Comparison of ENCODE assay signal across 9 cellular contexts in the genomic region with DNA sequence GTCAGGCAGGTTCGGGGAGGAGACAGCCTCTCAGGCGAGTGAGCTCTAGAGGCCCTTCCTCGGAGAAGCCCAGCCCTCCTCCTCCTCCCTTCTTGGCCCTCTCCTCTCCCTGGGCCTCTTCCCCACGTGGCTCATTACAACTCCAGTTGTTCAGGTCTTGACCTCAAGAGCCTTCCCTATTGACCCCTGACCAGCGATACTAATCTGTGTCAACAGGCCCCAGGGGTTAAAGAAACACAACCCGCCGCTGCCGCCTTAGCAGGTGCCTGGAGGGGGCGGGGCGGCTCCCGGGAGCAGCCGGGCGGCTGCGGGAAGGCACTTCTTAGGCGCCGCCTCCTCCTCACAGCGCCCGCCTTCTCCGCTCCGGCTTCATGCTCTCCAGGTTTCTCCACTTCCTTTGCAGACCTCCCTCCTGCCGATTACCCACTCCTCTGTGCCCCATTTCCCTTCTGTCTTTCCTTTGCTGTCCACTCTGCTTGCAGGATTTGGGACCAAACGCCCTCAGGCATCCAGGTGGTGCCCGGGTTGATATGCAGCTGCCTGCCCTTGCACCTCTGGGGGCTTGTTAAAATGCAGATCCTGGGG. TPM values are rescaled to one million over a fixed set of nuclear protein-coding genes. Genes with fewer than 3 reads are reported as not detected.
DNase-seq lines count a peak whose midpoint lies in the region; ATAC-seq, FAIRE-seq and TF ChIP-seq lines count a peak whose summit lies in the region.
"Had no signal": no experiment of that assay in that cellular context is flagged by ENCODE, and none has a peak within 500 bp of the region (broad histone marks: within the 10 kb centered on the region; RNA-seq: fewer than 3 reads in every experiment).

No MANE protein-coding gene starts in this region.

- no peak overlapping the region for H2BK120ac ChIP-seq in H1 (replicated peaks; ENCODE audit: low read depth, low read length)

- no peak overlapping the region for H3K9ac ChIP-seq in H1 (replicated peaks in 1 of 4; ENCODE audit: extremely low read depth in 1 of 4, low read depth in 3 of 4, low read length in 3 of 4)

- no peaks in the 10 kb centered on the region for H3K36me3 ChIP-seq in PC-9 (ENCODE audit: low read depth)
- no peaks in the 10 kb centered on the region for H3K36me3 ChIP-seq in H1 (ENCODE audit: control insufficient read depth in 2 of 4, insufficient read depth in 4 of 4, low read length in 3 of 4)

- no peaks in the 10 kb centered on the region for H3K9me3 Mint-ChIP-seq in naive thymus-derived CD8-positive, alpha-beta T cell
- H3K9me3 Mint-ChIP-seq: stimulated activated naive CD8-positive, alpha-beta T cell treated with anti-CD3 and anti-CD28 coated beads, Interleukin-15, Interleukin-2, amounts not matched to agents 100 ng/mL and 50 ng/mL, for 24 hours had no signal

- DNase-seq in A172 (ENCODE audit: low spot score) (peak; percentile 74), HFF-Myc (ENCODE audit: extremely low read depth, low read depth) (no peak), PC-9 (peak; percentile 85 to 93), H1 (ENCODE audit: low read depth in 1 of 2, low spot score in 2 of 2) (peak in 1 of 2 experiments; percentile 85), T-helper 9 cell (no peak)
- DNase-seq in naive thymus-derived CD8-positive, alpha-beta T cell = peak in 1 of 10 donors; percentile 6

- peaks cover 0 to 26% (median 5%) of the 10 kb centered on the region in 5 donors for H3K27me3 Mint-ChIP-seq in naive thymus-derived CD8-positive, alpha-beta T cell
- H3K27me3 Mint-ChIP-seq: stimulated activated naive CD8-positive, alpha-beta T cell treated with anti-CD3 and anti-CD28 coated beads, Interleukin-15, Interleukin-2, amounts not matched to agents 100 ng/mL and 50 ng/mL, for 24 hours had no signal

- peaks cover 12% of the 10 kb centered on the region; the same call in 1 of the 2 replicates for H3F3A ChIP-seq in PC-9 (ENCODE audit: insufficient read depth, low read depth)

- POLR2A ChIA-PET in PC-9 (lab: Charles Lee; ENCODE audit: unreplicated experiment) = interaction anchor here (0.6 kb wide), 2 partner anchors 104 to 686 kb away, joined by 5 to 7 read pairs; no protein-coding TSS in a partner anchor
- POLR2A ChIA-PET in H1 (lab: Charles Lee; ENCODE audit: partially characterized antibody) = interaction anchor here (0.6 to 1.6 kb wide), 3 partner anchors 27 to 101 kb away, joined by 3 to 4 read pairs (median 3); no protein-coding TSS in a partner anchor
- POLR2A ChIA-PET in naive thymus-derived CD8-positive, alpha-beta T cell (lab: Charles Lee) = no interaction called here

- no peak overlapping the region for H3K18ac ChIP-seq in H1 (ENCODE audit: extremely low read depth, low read length)

- H4K20me1 ChIP-seq in PC-9 (ENCODE audit: insufficient read depth) = peaks cover 31% of the 10 kb centered on the region
- peaks cover 19% of the 10 kb centered on the region in 2 experiments for H4K20me1 ChIP-seq in H1 (replicated peaks in 1 of 2; ENCODE audit: control insufficient read depth in 1 of 2, insufficient read depth in 2 of 2, low read length in 2 of 2)

- peaks cover 12 to 14% (median 13%) of the 10 kb centered on the region in 4 donors for H3K4me1 Mint-ChIP-seq in naive thymus-derived CD8-positive, alpha-beta T cell

- no peak overlapping the region for H4K91ac ChIP-seq in H1 (replicated peaks; ENCODE audit: insufficient read length, low read length)

- no peak overlapping the region for H4K8ac ChIP-seq in H1 (ENCODE audit: extremely low read depth, insufficient read depth, low read length)

- TF ChIP-seq POLR2A in H1 (IDR thresholded peaks at IDR 0.05; ENCODE audit: control extremely low read depth in 1 of 2, low read depth in 2 of 2, low read length in 2 of 2) = no peak

- no peak overlapping the region for H3K4ac ChIP-seq in H1 (replicated peaks; ENCODE audit: insufficient read length, low read depth, low read length)

- H3K14ac ChIP-seq in H1 (ENCODE audit: insufficient read length) = no peak overlapping the region

- no peak overlapping the region for H4K5ac ChIP-seq in H1 (ENCODE audit: insufficient read length, low read depth, low read length)

- H3K79me1 ChIP-seq in H1 (ENCODE audit: low read depth, low read length) = no peaks in the 10 kb centered on the region

- peak overlapping the region; percentile 31 to 85 (median 63) for H3K4me3 Mint-ChIP-seq in naive thymus-derived CD8-positive, alpha-beta T cell
- H3K4me3 Mint-ChIP-seq: stimulated activated naive CD8-positive, alpha-beta T cell treated with anti-CD3 and anti-CD28 coated beads, Interleukin-15, Interleukin-2, amounts not matched to agents 100 ng/mL and 50 ng/mL, for 24 hours had no signal

- H3K27ac Mint-ChIP-seq in naive thymus-derived CD8-positive, alpha-beta T cell = peak overlapping the region in 4 of 10 donors; percentile 53 to 83 (median 69)
- H3K27ac Mint-ChIP-seq: stimulated activated naive CD8-positive, alpha-beta T cell treated with anti-CD3 and anti-CD28 coated beads, Interleukin-15, Interleukin-2, amounts not matched to agents 100 ng/mL and 50 ng/mL, for 24 hours had no signal

- peak overlapping the region; percentile 60; the same call in 1 of the 2 replicates for H2AK5ac ChIP-seq in H1 (ENCODE audit: low read depth, low read length)

- H2BK5ac ChIP-seq in H1 (ENCODE audit: low read depth, low read length) = no peak overlapping the region

- no peak for TF ChIP-seq RAD21 in H1 (IDR thresholded peaks at IDR 0.05 in 1 of 2, conservative IDR thresholded peaks at IDR 0.05 in 1 of 2; ENCODE audit: low read depth in 2 of 2, low read length in 2 of 2)

- FAIRE-seq in H1 (lab: Jason Lieb, UNC) = peak; percentile 19

- H2AFZ ChIP-seq in PC-9 (no peak overlapping the region), H1 (ENCODE audit: low read length) (no peak overlapping the region)

- no peak overlapping the region for H3K56ac ChIP-seq in H1 (replicated peaks; ENCODE audit: insufficient read length, low read depth, low read length)

- peak in 1 of 2 experiments; percentile 84; a peak in 1 of 3 replicates for TF ChIP-seq EP300 in H1 (IDR thresholded peaks at IDR 0.05; ENCODE audit: borderline replicate concordance in 1 of 2, low read depth in 2 of 2, low read length in 2 of 2)

- no peak for TF ChIP-seq CTCF in HFF-Myc (IDR thresholded peaks at IDR 0.05; ENCODE audit: low read depth, low read length, missing control alignments)
- no peak for TF ChIP-seq CTCF in PC-9 (conservative IDR thresholded peaks at IDR 0.05)
- TF ChIP-seq CTCF in H1 (IDR thresholded peaks at IDR 0.05; ENCODE audit: control extremely low read depth in 1 of 3, insufficient read depth in 1 of 3, low read depth in 1 of 3, low read length in 3 of 3) = no peak

- H2BK20ac ChIP-seq in H1 (ENCODE audit: low read length) = no peak overlapping the region

- peaks cover 53% of the 10 kb centered on the region for H3K27me3 ChIP-seq in PC-9 (ENCODE audit: insufficient read depth, low read depth)
- peaks cover 79 to 100% (median 95%) of the 10 kb centered on the region in 4 experiments for H3K27me3 ChIP-seq in H1 (replicated peaks in 1 of 4; ENCODE audit: control insufficient read depth in 3 of 4, extremely low read depth in 1 of 4, insufficient read depth in 3 of 4, low read length in 3 of 4)

- no peaks in the 10 kb centered on the region for H3K9me3 ChIP-seq in PC-9 (ENCODE audit: insufficient read depth, low read depth)
- no peaks in the 10 kb centered on the region for H3K9me3 ChIP-seq in H1 (ENCODE audit: insufficient read depth in 2 of 2, low read depth in 1 of 2, low read length in 1 of 2)

- no peak overlapping the region for H2BK12ac ChIP-seq in H1 (ENCODE audit: low read depth, low read length)

- no peaks in the 10 kb centered on the region for H3K36me3 Mint-ChIP-seq in naive thymus-derived CD8-positive, alpha-beta T cell

- H3K27ac ChIP-seq in PC-9 (no peak overlapping the region), H1 (ENCODE audit: low read depth, low read length) (no peak overlapping the region)

- intact Hi-C loops in PC-9 (cut with micrococcal nuclease; ENCODE audit: unreplicated experiment) = loop anchor here (1.0 to 5.0 kb wide), 2 partner anchors 14 to 106 kb away; no protein-coding TSS in a partner anchor

- 1% methylated on average over 23 of the region's 23 CpGs; no CpG with 5 or more reads in 1 of the 2 experiments for WGBS in H1 (ENCODE audit: extremely low coverage in 1 of 2, insufficient coverage in 1 of 2, insufficient read length in 1 of 2, insufficient replicate concordance in 2 of 2, low coverage in 1 of 2, low lambda C conversion rate in 2 of 2, missing lambda C conversion rate in 1 of 2), 2 experiments

- peak overlapping the region; percentile 10 for H3K4me3 ChIP-seq in HFF-Myc (replicated peaks; ENCODE audit: low read depth, low read length)
- H3K4me3 ChIP-seq in PC-9 = peak overlapping the region; percentile 39; the same call in 1 of the 2 replicates
- peak overlapping the region in 2 of 4 experiments; percentile 7 to 17; a peak in 3 of 8 replicates for H3K4me3 ChIP-seq in H1 (ENCODE audit: extremely low read depth in 1 of 4, insufficient read depth in 2 of 4, low read depth in 3 of 4, low read length in 4 of 4)

- peak; percentile 42 to 66 for ATAC-seq in naive thymus-derived CD8-positive, alpha-beta T cell
- ATAC-seq in HG02678 (IDR thresholded peaks at IDR 0.05; ENCODE audit: unreplicated experiment) (no peak), HG03354 (IDR thresholded peaks at IDR 0.05; ENCODE audit: poor library complexity, severe bottlenecking, unreplicated experiment) (no peak)

- H2BK15ac ChIP-seq in H1 (ENCODE audit: low read length) = no peak overlapping the region

- no TSS peak for BruUV-seq in PC-9 (replicated peaks; lab: Mats Ljungman, UMichigan)

- H3K4me1 ChIP-seq in PC-9 (replicated peaks; ENCODE audit: insufficient read depth) = peaks cover 41% of the 10 kb centered on the region
- peaks cover 7 to 38% (median 35%) of the 10 kb centered on the region in 4 experiments for H3K4me1 ChIP-seq in H1 (replicated peaks in 1 of 4; ENCODE audit: control insufficient read depth in 3 of 4, insufficient read depth in 4 of 4, low read length in 3 of 4)

- peak overlapping the region; percentile 73 for H3K4me2 ChIP-seq in PC-9
- H3K4me2 ChIP-seq in H1 (ENCODE audit: insufficient read depth in 1 of 2, low read depth in 2 of 2, low read length in 2 of 2) = peak overlapping the region; percentile 48 to 53

- H3K79me2 ChIP-seq in PC-9 (ENCODE audit: low read depth) (no peaks in the 10 kb centered on the region), H1 (ENCODE audit: control insufficient read depth in 1 of 2, insufficient read depth in 2 of 2, low read length in 2 of 2) (no peaks in the 10 kb centered on the region)

- no peak overlapping the region for H3K23ac ChIP-seq in H1 (ENCODE audit: insufficient read length)

- no peaks in the 10 kb centered on the region for H3K9me2 ChIP-seq in PC-9 (ENCODE audit: insufficient read depth)

- peaks cover 6% of the 10 kb centered on the region; the same call in 1 of the 2 replicates for H3K23me2 ChIP-seq in H1 (ENCODE audit: low read depth, low read length)

- CTCF ChIA-PET in PC-9 (lab: Charles Lee) (interaction anchor here (0.6 to 1.1 kb wide), 3 partner anchors 9 to 123 kb away, joined by 3 to 5 read pairs (median 4); no protein-coding TSS in a partner anchor), H1 (lab: Charles Lee; ENCODE audit: partially characterized antibody) (interaction anchor here (1.1 to 48.8 kb wide), 8 partner anchors 1 to 86 kb away, joined by 3 to 1145 read pairs (median 72); no protein-coding TSS in a partner anchor)

RNA-seq across cellular contexts. Expression of a gene that starts 51.0 kb away (rescaled TPM):
- total RNA-seq in A172 (2014; rRNA removed; shearing (Covaris generic)) = not detected in 2 replicates
- total RNA-seq in PC-9 (2021) = 0.24 TPM in 1 of 2 replicates, not detected in the other
- 0.58 and 0.65 TPM in 2 replicates for total RNA-seq in H1 (2021; fragmentation: NEBNext Ultra II Directional; extraction: Animal tissue kit (Norgen Biotek cat#: 25700))
- polyA plus RNA-seq in H1 (2011; rRNA removed) = 0.76 and 1.0 TPM in 2 replicates
- polyA plus RNA-seq in H1 (2011; cell fraction: cytosol; rRNA removed) = 0.62 TPM
- polyA plus RNA-seq in H1 (2011; cell fraction: nucleus; rRNA removed) = 0.78 TPM
- polyA plus RNA-seq in H1 (2012, experiment 1 of 2) = 0.23 to 0.67 TPM (median 0.39 TPM) in 4 replicates
- 0.26 TPM for polyA plus RNA-seq in H1 (2012, experiment 2 of 2)
- polyA plus RNA-seq in H1 (2013, experiment 1 of 2) = 0.65 TPM
- 0.52 TPM for polyA plus RNA-seq in H1 (2013, experiment 2 of 2)
- 0.10 TPM in 1 of 2 replicates, not detected in the other for polyA minus RNA-seq in H1 (2011; rRNA and poly(A)+ RNA removed)
- polyA minus RNA-seq in H1 (2011; cell fraction: cytosol; rRNA and poly(A)+ RNA removed) = 1.2 TPM
- 0.40 TPM for polyA minus RNA-seq in H1 (2011; cell fraction: nucleus; rRNA and poly(A)+ RNA removed)
- 1 to 10 TPM; 6.6 to 7.9 TPM for total RNA-seq in naive thymus-derived CD8-positive, alpha-beta T cell
- 1 to 10 TPM in 2 of 3 donors, under 1 TPM in 1; 0.37 to 2.6 (median 1.3) TPM for polyA plus RNA-seq in naive thymus-derived CD8-positive, alpha-beta T cell

RNA-seq across cellular contexts. Expression of a gene that starts 56.4 kb away (rescaled TPM):
- total RNA-seq in A172 (2014; rRNA removed; shearing (Covaris generic)) = 17.0 and 25.7 TPM in 2 replicates
- 19.7 and 24.2 TPM in 2 replicates for total RNA-seq in PC-9 (2021)
- total RNA-seq in H1 (2021; fragmentation: NEBNext Ultra II Directional; extraction: Animal tissue kit (Norgen Biotek cat#: 25700)) = 0.20 and 0.27 TPM in 2 replicates
- polyA plus RNA-seq in H1 (2011; rRNA removed) = 0.03 and 0.08 TPM in 2 replicates
- 0.05 TPM for polyA plus RNA-seq in H1 (2011; cell fraction: cytosol; rRNA removed)
- 0.14 TPM for polyA plus RNA-seq in H1 (2011; cell fraction: nucleus; rRNA removed)
- 0.09 to 0.22 TPM (median 0.12 TPM) in 3 of 4 replicates, not detected in the other for polyA plus RNA-seq in H1 (2012, experiment 1 of 2)
- 0.07 TPM for polyA plus RNA-seq in H1 (2012, experiment 2 of 2)
- polyA plus RNA-seq in H1 (2013, experiment 1 of 2) = 0.26 TPM
- polyA plus RNA-seq in H1 (2013, experiment 2 of 2) = 0.18 TPM
- polyA minus RNA-seq in H1 (2011; rRNA and poly(A)+ RNA removed) = 0.02 and 0.13 TPM in 2 replicates
- not detected for polyA minus RNA-seq in H1 (2011; cell fraction: cytosol; rRNA and poly(A)+ RNA removed)
- 0.40 TPM for polyA minus RNA-seq in H1 (2011; cell fraction: nucleus; rRNA and poly(A)+ RNA removed)
- 1 to 10 TPM; 4.9 to 8.6 TPM for total RNA-seq in naive thymus-derived CD8-positive, alpha-beta T cell
- 1 to 10 TPM in 1 of 3 donors, under 1 TPM in 1, not detected in 1; 0.68 to 1.5 TPM for polyA plus RNA-seq in naive thymus-derived CD8-positive, alpha-beta T cell

Comparison
In these comparisons a context has a peak if more than half of its experiments do, and no peak if none do; other contexts are left out.
1. DNase-seq: peak in A172 (single experiment) and PC-9 (2 of 2); none in HFF-Myc (single experiment) and T-helper 9 cell (single experiment).
2. ATAC-seq: peak in naive thymus-derived CD8-positive, alpha-beta T cell (2 of 2); none in HG02678 (single experiment) and HG03354 (single experiment).